Comparison of ENCODE assay signal across 25 cellular contexts in the genomic region with DNA sequence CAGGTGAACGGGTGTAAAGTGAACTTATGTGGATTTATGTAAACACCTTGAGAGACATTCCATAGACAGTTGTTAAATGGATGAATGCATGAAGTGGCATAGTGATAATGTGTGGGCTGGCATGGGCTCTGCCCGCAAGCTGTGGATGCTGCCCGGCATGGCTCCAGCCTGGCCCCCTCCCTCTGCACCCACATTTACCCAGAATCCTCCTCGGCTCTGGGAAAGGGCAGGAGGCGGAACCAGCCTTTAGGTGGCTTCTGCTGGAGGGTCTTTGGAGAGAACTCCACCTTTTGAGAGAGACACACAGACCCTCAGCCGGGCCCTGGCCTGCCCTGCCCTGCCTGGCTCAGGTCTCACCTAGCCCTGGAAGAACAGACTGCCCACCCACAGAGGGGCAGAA. TPM values are rescaled to one million over a fixed set of nuclear protein-coding genes. Genes with fewer than 3 reads are reported as not detected.
DNase-seq lines count a peak whose midpoint lies in the region; ATAC-seq and TF ChIP-seq lines count a peak whose summit lies in the region.
"Had no signal": no experiment of that assay in that cellular context is flagged by ENCODE, and none has a peak within 500 bp of the region (broad histone marks: within the 10 kb centered on the region; RNA-seq: fewer than 3 reads in every experiment).

No MANE protein-coding gene starts in this region.

- peaks cover 6% of the 10 kb centered on the region for H3K27me3 ChIP-seq in osteoblast (ENCODE audit: insufficient read depth, low read length)
- H3K27me3 ChIP-seq: Peyer's patch had no signal

- no peak overlapping the region for H2AFZ ChIP-seq in osteoblast (ENCODE audit: low read length)

- H3K79me2 ChIP-seq in osteoblast (ENCODE audit: insufficient read depth, low read length), result no peaks in the 10 kb centered on the region

- no peaks in the 10 kb centered on the region for H3K36me3 ChIP-seq in osteoblast (ENCODE audit: insufficient read depth, low read length)
- H3K36me3 ChIP-seq: Peyer's patch, sigmoid colon, tibial nerve had no signal

- no peak for TF ChIP-seq POLR2A in GM18505 (IDR thresholded peaks at IDR 0.05; ENCODE audit: borderline replicate concordance, extremely low read depth, insufficient read depth, insufficient read length)

- no peaks in the 10 kb centered on the region for H4K20me1 ChIP-seq in osteoblast (ENCODE audit: insufficient read depth, low read length)

- no peak for TF ChIP-seq CTCF in osteoblast (IDR thresholded peaks at IDR 0.05; ENCODE audit: extremely low read depth, low read depth, low read length)

- H3K27ac ChIP-seq in osteoblast (ENCODE audit: low read depth, low read length), result no peak overlapping the region
- H3K27ac ChIP-seq: epithelial cell of prostate, Peyer's patch, sigmoid colon, tibial nerve had no signal

- no peak overlapping the region for H3K4me3 ChIP-seq in osteoblast (ENCODE audit: insufficient read depth, low read length)
- H3K4me3 ChIP-seq: lung, Peyer's patch, sigmoid colon, tibial nerve had no signal

- H3K4me1 ChIP-seq in osteoblast (ENCODE audit: insufficient read depth, low read length), result no peaks in the 10 kb centered on the region
- H3K4me1 ChIP-seq: Peyer's patch, sigmoid colon, tibial nerve had no signal

- no peaks in the 10 kb centered on the region for H3K9me3 ChIP-seq in osteoblast (ENCODE audit: low read depth, low read length)
- H3K9me3 ChIP-seq: Peyer's patch, sigmoid colon, tibial nerve had no signal

- DNase-seq in NCI-H345 (lab: John Stamatoyannopoulos, UW) (peak; percentile 89), NCI-H345 treated with DMSO at 0.1 percent for 48 hours (lab: John Stamatoyannopoulos, UW; ENCODE audit: unreplicated experiment) (no peak), NCI-H1105 (lab: John Stamatoyannopoulos, UW) (peak; percentile 94), OCI-M1 (lab: John Stamatoyannopoulos, UW) (peak; percentile 30), osteoblast (ENCODE audit: insufficient read length, low spot score, missing footprints) (peak; percentile 44), NOMO-1 (lab: John Stamatoyannopoulos, UW; ENCODE audit: unreplicated experiment in 2 of 2) (no peak)
- DNase-seq: activated CD4-positive, alpha-beta T cell treated with anti-CD3 and anti-CD28 coated beads for 4 hours; activated naive CD4-positive, alpha-beta T cell; activated T-cell treated with anti-CD3 and anti-CD28 coated beads, Interleukin-2, amount 50 U/mL, for 48 hours; C1 segment of cervical spinal cord; effector CD4-positive, alpha-beta T cell; GDM1; glutamatergic neuron; MV-4-11; Peyer's patch; sigmoid colon; stimulated activated naive CD8-positive, alpha-beta T cell treated with anti-CD3 and anti-CD28 coated beads, Interleukin-15, amount 100 ng/mL, for 72 hours had no signal

- ATAC-seq in GM18505 (IDR thresholded peaks at IDR 0.05; ENCODE audit: unreplicated experiment) (no peak), HG02571 (IDR thresholded peaks at IDR 0.05; ENCODE audit: unreplicated experiment) (no peak)
- ATAC-seq: stimulated activated naive CD8-positive, alpha-beta T cell treated with anti-CD3 and anti-CD28 coated beads, Interleukin-15, amount 100 ng/mL, for 72 hours had no signal

- no peak overlapping the region for H3K4me2 ChIP-seq in osteoblast (ENCODE audit: insufficient read depth, low read length)

RNA-seq across cellular contexts. Expression of gene RASAL1, which starts 18.7 kb away (rescaled TPM):
- total RNA-seq in osteoblast, result not detected in 2 replicates
- total RNA-seq: chondrocyte, neural crest cell, posterior vena cava had no signal

RNA-seq across cellular contexts. Expression of gene CFAP73, which starts 32.6 kb away (rescaled TPM):
- not detected in 2 replicates for total RNA-seq in osteoblast
- total RNA-seq: chondrocyte, neural crest cell, Peyer's patch, posterior vena cava, sigmoid colon, tibial nerve had no signal

Comparison
In these comparisons a context has a peak if more than half of its experiments do, and no peak if none do; other contexts are left out.
1. DNase-seq: peak in NCI-H345 (single experiment), NCI-H1105 (single experiment), OCI-M1 (single experiment) and osteoblast (single experiment); none in NCI-H345 treated with DMSO at 0.1 percent for 48 hours (single experiment) and NOMO-1 (0 of 2).